Comparison of ENCODE assay signal across 5 cellular contexts in the genomic region with DNA sequence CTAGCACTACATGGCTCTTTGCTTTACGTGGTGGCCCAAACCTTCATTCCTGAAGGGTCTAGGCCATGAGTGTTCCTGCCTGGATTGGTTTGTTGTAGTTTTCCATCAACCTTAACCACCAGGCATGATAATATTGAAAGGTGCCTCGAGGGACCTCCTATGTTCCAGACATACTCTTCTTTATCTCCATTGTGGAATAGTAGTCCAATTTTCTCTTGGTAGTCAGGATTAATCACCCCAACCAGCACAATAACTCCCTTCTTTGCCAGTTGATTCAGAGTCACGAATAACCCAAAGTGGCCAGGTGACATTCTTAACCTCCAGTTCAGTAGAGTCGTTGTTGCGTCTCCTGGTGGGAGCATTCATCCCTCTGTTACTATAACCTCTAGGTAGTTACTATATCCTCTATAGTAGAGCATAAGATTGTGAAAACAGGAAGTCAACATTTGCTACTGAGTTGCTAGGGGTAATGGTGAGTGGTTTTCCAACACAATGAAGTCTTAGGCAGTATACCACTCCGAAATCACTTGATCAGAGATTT.
DNase-seq lines count a peak whose midpoint lies in the region; ATAC-seq, FAIRE-seq and TF ChIP-seq lines count a peak whose summit lies in the region.
"Not testable (repeated sequence)": the region's sequence is repeated elsewhere in the genome, so short reads cannot be mapped to it uniquely, and the experiment has no call there.

No MANE protein-coding gene starts in this region.

- not testable (repeated sequence) for FAIRE-seq in RCC 7860 (lab: Jason Lieb, UNC); bronchial epithelial cell (lab: Jason Lieb, UNC)

- peak; percentile 26 for ATAC-seq in esophagus mucosa

- DNase-seq in HT1080 (ENCODE audit: low read depth) (peak; percentile 52), RCC 7860 (ENCODE audit: low spot score) (peak; percentile 5), bronchial epithelial cell (ENCODE audit: low read depth) (peak; percentile 63), kidney tubule cell (ENCODE audit: low spot score) (peak; percentile 42)

- TF ChIP-seq CTCF in bronchial epithelial cell (IDR thresholded peaks at IDR 0.05; ENCODE audit: insufficient read depth, low read length, severe bottlenecking) = not testable (repeated sequence)

- not testable (repeated sequence) for H3K4me3 ChIP-seq in bronchial epithelial cell (ENCODE audit: low read depth, low read length)

- H3K36me3 ChIP-seq in bronchial epithelial cell (ENCODE audit: control insufficient read depth, insufficient read depth, low read length) = not testable (repeated sequence)

- H3K27me3 ChIP-seq in bronchial epithelial cell (ENCODE audit: control insufficient read depth, insufficient read depth, low read length) = not testable (repeated sequence)

Comparison
In these comparisons a context has a peak if more than half of its experiments do, and no peak if none do; other contexts are left out.
1. DNase-seq: peak in every context shown above with its lines; median percentile 63 in bronchial epithelial cell; 52 in HT1080; 42 in kidney tubule cell; 5 in RCC 7860.